12 cellular contexts compared by ENCODE assay signal in genomic region chr18:3015851-3016250, GRCh38. TPM values are rescaled to one million over a fixed set of nuclear protein-coding genes. Genes with fewer than 3 reads are reported as not detected.
DNase-seq lines count a peak whose midpoint lies in the region; ATAC-seq and TF ChIP-seq lines count a peak whose summit lies in the region.
"Had no signal": no experiment of that assay in that cellular context is flagged by ENCODE, and none has a peak within 500 bp of the region (broad histone marks: within the 10 kb centered on the region; RNA-seq: fewer than 3 reads in every experiment).

No MANE protein-coding gene starts in this region.

- H3K4me3 Mint-ChIP-seq in CD4-positive, alpha-beta memory T cell, result peak overlapping the region in 6 of 8 donors; percentile 45 to 74 (median 58)
- peak overlapping the region; percentile 48 for H3K4me3 Mint-ChIP-seq in dendritic cell treated with granulocyte-macrophage colony-stimulating factor and Interleukin-4, amounts not matched to agents 40 ng/mL and 50 ng/mL, for 4 days

- H3K27ac ChIP-seq in CD4-positive, alpha-beta memory T cell (ENCODE audit: low read depth, low read length), result no peak overlapping the region
- H3K27ac ChIP-seq in OCI-LY7 (ENCODE audit: low read depth, low read length, poor library complexity, severe bottlenecking) (peak overlapping the region; percentile 54), neuronal stem cell (replicated peaks; ENCODE audit: low read length) (no peak overlapping the region)
- H3K27ac ChIP-seq: brain microvascular endothelial cell had no signal

- no peak for TF ChIP-seq CTCF in OCI-LY7 (conservative IDR thresholded peaks at IDR 0.05; ENCODE audit: low read length)

- H3K9ac ChIP-seq in neuronal stem cell (ENCODE audit: low read depth, low read length, poor library complexity), result no peak overlapping the region

- intact Hi-C loops in CD4-positive, alpha-beta memory T cell (cut with micrococcal nuclease), result no loop called here
- intact Hi-C loops in OCI-LY7 (cut with micrococcal nuclease; ENCODE audit: unreplicated experiment), result loop anchor here (10.0 kb wide), 1 partner anchor 429 kb away; no protein-coding TSS in a partner anchor
- intact Hi-C loops in dendritic cell treated with granulocyte-macrophage colony-stimulating factor and Interleukin-4, amounts not matched to agents 40 ng/mL and 50 ng/mL, for 4 days (cut with micrococcal nuclease), result loop anchor here (5.0 kb wide), 1 partner anchor 41 kb away; no protein-coding TSS in a partner anchor

- no peak overlapping the region for H2BK15ac ChIP-seq in neuronal stem cell (ENCODE audit: low read length)

- no peak for DNase-seq in CD4-positive, alpha-beta memory T cell
- no peak for DNase-seq in OCI-LY7 (ENCODE audit: low spot score)
- DNase-seq in neuronal stem cell (ENCODE audit: low spot score), result no peak
- DNase-seq in cortex of kidney (lab: John Stamatoyannopoulos, UW), result no peak
- DNase-seq in activated CD4-positive, CD25-positive, alpha-beta regulatory T cell (lab: John Stamatoyannopoulos, UW), result no peak
- DNase-seq in stimulated activated naive CD4-positive, alpha-beta T cell treated with Interleukin-2 at 50 U/mL for 16 hours (lab: John Stamatoyannopoulos, UW), result no peak
- DNase-seq: activated CD4-positive, CD25-positive, alpha-beta regulatory T cell treated with anti-CD3 and anti-CD28 coated beads, Interleukin-2, amount 50 U/mL, for 72 hours; DMS79 treated with DMSO at 0.1 percent for 48 hours; GOT3 had no signal

- WGBS in neuronal stem cell (ENCODE audit: extremely low coverage in 2 of 2, insufficient read length in 2 of 2, insufficient replicate concordance in 1 of 2), 2 donors, result no CpG with 5 or more reads among the region's 4 CpGs

- no peaks in the 10 kb centered on the region for H3K79me1 ChIP-seq in neuronal stem cell (ENCODE audit: low read depth, low read length)

- no peak overlapping the region for H3K18ac ChIP-seq in neuronal stem cell (ENCODE audit: low read length)

- ATAC-seq in HG02588 (IDR thresholded peaks at IDR 0.05; ENCODE audit: unreplicated experiment), result no peak

- H2AK5ac ChIP-seq in neuronal stem cell (ENCODE audit: low read depth, low read length), result no peak overlapping the region

- H4K8ac ChIP-seq in neuronal stem cell (ENCODE audit: low read depth, low read length), result no peak overlapping the region

- H3K9me3 Mint-ChIP-seq in CD4-positive, alpha-beta memory T cell, result peaks cover 0 to 1% (median 0%) of the 10 kb centered on the region in 8 donors
- H3K9me3 Mint-ChIP-seq in dendritic cell treated with granulocyte-macrophage colony-stimulating factor and Interleukin-4, amounts not matched to agents 40 ng/mL and 50 ng/mL, for 4 days, result no peaks in the 10 kb centered on the region

- no peak overlapping the region for H2BK12ac ChIP-seq in neuronal stem cell (ENCODE audit: low read length)

- peaks cover 37 to 54% (median 47%) of the 10 kb centered on the region in 4 donors for H3K4me1 Mint-ChIP-seq in CD4-positive, alpha-beta memory T cell
- H3K4me1 Mint-ChIP-seq in dendritic cell treated with granulocyte-macrophage colony-stimulating factor and Interleukin-4, amounts not matched to agents 40 ng/mL and 50 ng/mL, for 4 days (ENCODE audit: low read depth), result peaks cover 63% of the 10 kb centered on the region

- no peak overlapping the region for H2BK5ac ChIP-seq in neuronal stem cell (ENCODE audit: low read length)

- H3K9me2 ChIP-seq in OCI-LY7 (ENCODE audit: insufficient read depth, low read length), result no peaks in the 10 kb centered on the region

- BruUV-seq in OCI-LY7 (replicated peaks; lab: Mats Ljungman, UMichigan), result no TSS peak

- H2AFZ ChIP-seq in OCI-LY7 (ENCODE audit: low read length) (peak overlapping the region; percentile 86), neuronal stem cell (ENCODE audit: low read length) (peak overlapping the region; percentile 85)

- peaks cover 53% of the 10 kb centered on the region for H3K4me1 ChIP-seq in CD4-positive, alpha-beta memory T cell (ENCODE audit: insufficient read depth, low read length)
- H3K4me1 ChIP-seq in OCI-LY7 (ENCODE audit: insufficient read depth, low read length, poor library complexity, severe bottlenecking) (peaks cover 51% of the 10 kb centered on the region), neuronal stem cell (ENCODE audit: control insufficient read depth in 2 of 2, insufficient read depth in 1 of 2, low read depth in 1 of 2, low read length in 2 of 2) (peaks cover 5 to 17% of the 10 kb centered on the region in 2 donors)

- CTCF ChIA-PET in CD4-positive, alpha-beta memory T cell (lab: Charles Lee; ENCODE audit: partially characterized antibody), result interaction anchor here (1.0 to 5.1 kb wide), 5 partner anchors 21 to 136 kb away, joined by 3 to 44 read pairs (median 8); no protein-coding TSS in a partner anchor
- CTCF ChIA-PET in OCI-LY7 (lab: Charles Lee; ENCODE audit: unreplicated experiment), result interaction anchor here (1.2 kb wide), 1 partner anchor 21 kb away, joined by 4 read pairs; no protein-coding TSS in a partner anchor

- H3K79me2 ChIP-seq in OCI-LY7 (ENCODE audit: insufficient read depth, low read depth, low read length), result peaks cover 10% of the 10 kb centered on the region; the same call in 1 of the 2 replicates

- no peak overlapping the region for H3K4ac ChIP-seq in neuronal stem cell (ENCODE audit: low read length)

- H3K27me3 ChIP-seq in CD4-positive, alpha-beta memory T cell (ENCODE audit: insufficient read depth, low read length), result no peaks in the 10 kb centered on the region
- no peaks in the 10 kb centered on the region for H3K27me3 ChIP-seq in neuronal stem cell (ENCODE audit: control insufficient read depth in 3 of 3, insufficient read depth in 3 of 3, low read depth in 1 of 3, low read length in 3 of 3)
- H3K27me3 ChIP-seq: brain microvascular endothelial cell had no signal

- no peaks in the 10 kb centered on the region for H3K36me3 ChIP-seq in CD4-positive, alpha-beta memory T cell (ENCODE audit: insufficient read depth, low read length)
- peaks cover 5% of the 10 kb centered on the region; the same call in 1 of the 2 replicates for H3K36me3 ChIP-seq in OCI-LY7 (ENCODE audit: insufficient read depth, low read length)
- H3K36me3 ChIP-seq in neuronal stem cell (replicated peaks in 1 of 2; ENCODE audit: control insufficient read depth in 2 of 2, insufficient read depth in 2 of 2, low read length in 2 of 2), result peaks cover under 1 to 9% of the 10 kb centered on the region in 2 donors

- H3K23ac ChIP-seq in neuronal stem cell (ENCODE audit: low read depth, low read length, poor library complexity), result no peak overlapping the region

- no peaks in the 10 kb centered on the region for H3K9me3 ChIP-seq in CD4-positive, alpha-beta memory T cell (ENCODE audit: control insufficient read depth in 1 of 2, low read length in 2 of 2)
- no peaks in the 10 kb centered on the region for H3K9me3 ChIP-seq in OCI-LY7 (ENCODE audit: low read length)
- H3K9me3 ChIP-seq in neuronal stem cell (replicated peaks in 1 of 2; ENCODE audit: control insufficient read depth in 2 of 2, insufficient read depth in 1 of 2, low read depth in 1 of 2, low read length in 2 of 2), result no peaks in the 10 kb centered on the region

- no peak overlapping the region for H3K4me3 ChIP-seq in CD4-positive, alpha-beta memory T cell (ENCODE audit: low read length in 2 of 2)
- no peak overlapping the region for H3K4me3 ChIP-seq in OCI-LY7 (ENCODE audit: low read depth, low read length, poor library complexity, severe bottlenecking)
- H3K4me3 ChIP-seq in neuronal stem cell (ENCODE audit: low read length in 2 of 2), result no peak overlapping the region

- H3K27ac Mint-ChIP-seq in CD4-positive, alpha-beta memory T cell, result peak overlapping the region; percentile 52 to 86 (median 79)
- peak overlapping the region; percentile 83 for H3K27ac Mint-ChIP-seq in dendritic cell treated with granulocyte-macrophage colony-stimulating factor and Interleukin-4, amounts not matched to agents 40 ng/mL and 50 ng/mL, for 4 days

- H2BK120ac ChIP-seq in neuronal stem cell (ENCODE audit: low read depth, low read length), result no peak overlapping the region

- POLR2A ChIA-PET in CD4-positive, alpha-beta memory T cell (lab: Charles Lee; ENCODE audit: partially characterized antibody), result interaction anchor here (1.3 to 9.3 kb wide), 4 partner anchors 18 to 46 kb away, joined by 4 to 136 read pairs (median 27); no protein-coding TSS in a partner anchor
- POLR2A ChIA-PET in OCI-LY7 (lab: Charles Lee), result no interaction called here

- H3K27me3 Mint-ChIP-seq in CD4-positive, alpha-beta memory T cell, result peaks cover 0 to 1% of the 10 kb centered on the region in 2 donors
- H3K27me3 Mint-ChIP-seq in dendritic cell treated with granulocyte-macrophage colony-stimulating factor and Interleukin-4, amounts not matched to agents 40 ng/mL and 50 ng/mL, for 4 days, result no peaks in the 10 kb centered on the region

- no peak overlapping the region for H4K91ac ChIP-seq in neuronal stem cell (ENCODE audit: low read depth, low read length, poor library complexity)

- no peak overlapping the region for H3K14ac ChIP-seq in neuronal stem cell (ENCODE audit: low read length)

- no peaks in the 10 kb centered on the region for H4K20me1 ChIP-seq in OCI-LY7 (ENCODE audit: insufficient read depth, low read length)

- peaks cover 6 to 13% of the 10 kb centered on the region in 2 donors for H3K36me3 Mint-ChIP-seq in CD4-positive, alpha-beta memory T cell
- H3K36me3 Mint-ChIP-seq in dendritic cell treated with granulocyte-macrophage colony-stimulating factor and Interleukin-4, amounts not matched to agents 40 ng/mL and 50 ng/mL, for 4 days (ENCODE audit: low read depth), result peaks cover 11% of the 10 kb centered on the region

- H3K4me2 ChIP-seq in OCI-LY7 (ENCODE audit: low read length) (peak overlapping the region; percentile 65), neuronal stem cell (ENCODE audit: insufficient read depth, low read length, poor library complexity, severe bottlenecking) (no peak overlapping the region)

RNA-seq across cellular contexts. Expression of gene LPIN2, which starts 2.9 kb away (rescaled TPM):
- 100 to 1,000 TPM in 1 of 2 experiments, 10 to 100 TPM in 1; 95.4 to 103 TPM for total RNA-seq in CD4-positive, alpha-beta memory T cell
- 10 to 100 TPM; 53.6 to 96.5 TPM for polyA plus RNA-seq in CD4-positive, alpha-beta memory T cell
- 18.7 and 20.1 TPM in 2 replicates for total RNA-seq in OCI-LY7 (2014; rRNA removed; shearing (Covaris generic))
- 16.9 and 18.9 TPM in 2 replicates for total RNA-seq in OCI-LY7 (2022)
- polyA plus RNA-seq in neuronal stem cell (2013, experiment 1 of 2), result 15.7 TPM
- 15.9 TPM for polyA plus RNA-seq in neuronal stem cell (2013, experiment 2 of 2)

Comparison
In these comparisons a context has a peak if more than half of its experiments do, and no peak if none do; other contexts are left out.
1. RNA of gene LPIN2, which starts 2.9 kb away (total RNA-seq): 95.4 to 103 TPM in CD4-positive, alpha-beta memory T cell; 16.9 to 20.1 TPM in OCI-LY7; every median in the first group is over 4 times any median in the second.